14 cellular contexts compared by ENCODE assay signal in the genomic region with DNA sequence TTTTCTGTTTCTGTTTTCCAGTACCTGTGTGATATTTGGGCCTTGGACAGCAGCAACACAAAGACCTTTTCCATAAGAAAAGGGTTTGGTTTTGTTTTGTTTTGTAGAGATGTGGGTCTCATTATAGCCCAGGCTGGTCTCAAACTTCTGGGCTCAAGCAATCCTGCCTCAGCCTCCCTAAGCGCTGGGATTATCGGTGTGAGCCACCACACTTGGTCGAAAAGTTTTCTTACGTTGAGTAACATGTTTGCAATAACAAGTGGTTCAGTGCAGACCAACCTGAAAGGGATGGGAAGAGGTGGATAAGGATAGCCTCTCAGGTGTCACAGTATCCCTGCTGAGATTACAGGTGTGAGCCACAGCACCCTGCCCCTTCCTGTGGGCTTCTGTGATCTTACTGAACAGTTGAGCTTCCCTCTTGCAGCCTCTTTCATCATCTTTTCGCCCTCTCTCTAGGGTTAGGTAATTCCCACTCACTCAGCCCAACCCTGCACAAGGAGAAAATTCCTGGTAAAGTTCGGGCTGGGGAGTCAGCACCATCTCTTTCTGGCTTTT.
DNase-seq lines count a peak whose midpoint lies in the region; ATAC-seq and TF ChIP-seq lines count a peak whose summit lies in the region.
"Had no signal": no experiment of that assay in that cellular context is flagged by ENCODE, and none has a peak within 500 bp of the region (broad histone marks: within the 10 kb centered on the region; RNA-seq: fewer than 3 reads in every experiment).

No MANE protein-coding gene starts in this region.

- H3K4me1 Mint-ChIP-seq in stimulated activated naive CD8-positive, alpha-beta T cell treated with anti-CD3 and anti-CD28 coated beads, Interleukin-15, amount 100 ng/mL, for 72 hours: peaks cover 35% of the 10 kb centered on the region
- peaks cover 13% of the 10 kb centered on the region for H3K4me1 Mint-ChIP-seq in stimulated activated memory B cell treated with anti-CD40 and anti-IgM and Interleukin-4, amounts not matched to agents 10 μg/mL and 1 μg/mL and 100 μg/mL, for 72 hours

- H3K27me3 Mint-ChIP-seq in stimulated activated naive CD8-positive, alpha-beta T cell treated with anti-CD3 and anti-CD28 coated beads, Interleukin-15, amount 100 ng/mL, for 72 hours: peaks cover 8% of the 10 kb centered on the region
- H3K27me3 Mint-ChIP-seq in stimulated activated memory B cell treated with anti-CD40 and anti-IgM and Interleukin-4, amounts not matched to agents 10 μg/mL and 1 μg/mL and 100 μg/mL, for 72 hours: no peaks in the 10 kb centered on the region

- peak overlapping the region; percentile 91 for H3K27ac ChIP-seq in epithelial cell of prostate
- H3K27ac ChIP-seq: BLaER1, pancreas had no signal

- CTCF ChIA-PET in GM10248 (lab: Yijun Ruan, JAX): interaction anchor here (1.1 to 1.5 kb wide), 2 partner anchors 12 to 23 kb away, joined by 5 read pairs; a partner anchor contains a TSS

- ATAC-seq in stimulated activated naive CD8-positive, alpha-beta T cell treated with anti-CD3 and anti-CD28 coated beads, Interleukin-15, amount 100 ng/mL, for 72 hours: peak; percentile 16
- no peak for ATAC-seq in stimulated activated naive CD8-positive, alpha-beta T cell treated with anti-CD3 and anti-CD28 coated beads, Interleukin-15, Interleukin-2, amounts not matched to agents 100 U/mL and 50 U/mL, for 24 hours
- ATAC-seq in HG02763 (IDR thresholded peaks at IDR 0.05; ENCODE audit: unreplicated experiment): no peak
- ATAC-seq in stimulated activated memory B cell treated with anti-CD40 and anti-IgM and Interleukin-4, amounts not matched to agents 10 μg/mL and 1 μg/mL and 100 μg/mL, for 72 hours: no peak
- ATAC-seq: pancreas had no signal

- H3K36me3 Mint-ChIP-seq in stimulated activated memory B cell treated with anti-CD40 and anti-IgM and Interleukin-4, amounts not matched to agents 10 μg/mL and 1 μg/mL and 100 μg/mL, for 72 hours: no peaks in the 10 kb centered on the region
- H3K36me3 Mint-ChIP-seq: activated naive CD4-positive, alpha-beta T cell treated with anti-CD3 and anti-CD28 coated beads, Interleukin-2, amount 10 ng/mL, durations not matched to agents 7 days and 5 days had no signal

- DNase-seq in stimulated activated naive CD8-positive, alpha-beta T cell treated with anti-CD3 and anti-CD28 coated beads, Interleukin-15, amount 100 ng/mL, for 72 hours: peak; percentile 34 to 59
- DNase-seq in stimulated activated naive CD8-positive, alpha-beta T cell treated with anti-CD3 and anti-CD28 coated beads, Interleukin-15, Interleukin-2, amounts not matched to agents 100 U/mL and 50 U/mL, for 24 hours: no peak
- peak; percentile 70 for DNase-seq in NCI-H510A treated with DMSO at 0.1 percent for 48 hours (lab: John Stamatoyannopoulos, UW)
- DNase-seq in epithelial cell of prostate (ENCODE audit: low read depth, low spot score): no peak
- DNase-seq in GM10248 (ENCODE audit: extremely low spot score): no peak
- DNase-seq in SW 1271 (lab: John Stamatoyannopoulos, UW): no peak
- DNase-seq: activated CD4-positive, alpha-beta T cell treated with anti-CD3 and anti-CD28 coated beads, Interleukin-2, amount 50 U/mL, for 4 hours; activated naive CD4-positive, alpha-beta T cell treated with anti-CD3 and anti-CD28 coated beads, Interleukin-2, amount 10 ng/mL, durations not matched to agents 7 days and 5 days; cerebellar nuclear complex; esophagus squamous epithelium; pancreas had no signal

- H3K27ac Mint-ChIP-seq in stimulated activated naive CD8-positive, alpha-beta T cell treated with anti-CD3 and anti-CD28 coated beads, Interleukin-15, amount 100 ng/mL, for 72 hours: peak overlapping the region; percentile 98 to 99
- no peak overlapping the region for H3K27ac Mint-ChIP-seq in stimulated activated memory B cell treated with anti-CD40 and anti-IgM and Interleukin-4, amounts not matched to agents 10 μg/mL and 1 μg/mL and 100 μg/mL, for 72 hours
- H3K27ac Mint-ChIP-seq: activated naive CD4-positive, alpha-beta T cell treated with anti-CD3 and anti-CD28 coated beads, Interleukin-2, amount 10 ng/mL, durations not matched to agents 7 days and 5 days had no signal

- POLR2A ChIA-PET in GM10248 (lab: Yijun Ruan, JAX): no interaction called here

- no peak for TF ChIP-seq CTCF in GM10248 (IDR thresholded peaks at IDR 0.05; ENCODE audit: control extremely low read depth, extremely low read depth, low read depth, missing control alignments)

- no peaks in the 10 kb centered on the region for H3K9me3 Mint-ChIP-seq in stimulated activated naive CD8-positive, alpha-beta T cell treated with anti-CD3 and anti-CD28 coated beads, Interleukin-15, amount 100 ng/mL, for 72 hours
- H3K9me3 Mint-ChIP-seq in stimulated activated memory B cell treated with anti-CD40 and anti-IgM and Interleukin-4, amounts not matched to agents 10 μg/mL and 1 μg/mL and 100 μg/mL, for 72 hours: no peaks in the 10 kb centered on the region
- H3K9me3 Mint-ChIP-seq: activated naive CD4-positive, alpha-beta T cell treated with anti-CD3 and anti-CD28 coated beads, Interleukin-2, amount 10 ng/mL, durations not matched to agents 7 days and 5 days had no signal

- peak overlapping the region; percentile 20 to 49 for H3K4me3 Mint-ChIP-seq in stimulated activated naive CD8-positive, alpha-beta T cell treated with anti-CD3 and anti-CD28 coated beads, Interleukin-15, amount 100 ng/mL, for 72 hours
- no peak overlapping the region for H3K4me3 Mint-ChIP-seq in stimulated activated memory B cell treated with anti-CD40 and anti-IgM and Interleukin-4, amounts not matched to agents 10 μg/mL and 1 μg/mL and 100 μg/mL, for 72 hours
- H3K4me3 Mint-ChIP-seq: activated naive CD4-positive, alpha-beta T cell treated with anti-CD3 and anti-CD28 coated beads, Interleukin-2, amount 10 ng/mL, durations not matched to agents 7 days and 5 days had no signal

Comparison
In these comparisons a context has a peak if more than half of its experiments do, and no peak if none do; other contexts are left out.
1. DNase-seq: peak in stimulated activated naive CD8-positive, alpha-beta T cell treated with anti-CD3 and anti-CD28 coated beads, Interleukin-15, amount 100 ng/mL, for 72 hours (2 of 2) and NCI-H510A treated with DMSO at 0.1 percent for 48 hours (single experiment); none in stimulated activated naive CD8-positive, alpha-beta T cell treated with anti-CD3 and anti-CD28 coated beads, Interleukin-15, Interleukin-2, amounts not matched to agents 100 U/mL and 50 U/mL, for 24 hours (single experiment), epithelial cell of prostate (single experiment), GM10248 (single experiment) and SW 1271 (0 of 2).